ENCODE assay signal across 17 cellular contexts in the genomic region with DNA sequence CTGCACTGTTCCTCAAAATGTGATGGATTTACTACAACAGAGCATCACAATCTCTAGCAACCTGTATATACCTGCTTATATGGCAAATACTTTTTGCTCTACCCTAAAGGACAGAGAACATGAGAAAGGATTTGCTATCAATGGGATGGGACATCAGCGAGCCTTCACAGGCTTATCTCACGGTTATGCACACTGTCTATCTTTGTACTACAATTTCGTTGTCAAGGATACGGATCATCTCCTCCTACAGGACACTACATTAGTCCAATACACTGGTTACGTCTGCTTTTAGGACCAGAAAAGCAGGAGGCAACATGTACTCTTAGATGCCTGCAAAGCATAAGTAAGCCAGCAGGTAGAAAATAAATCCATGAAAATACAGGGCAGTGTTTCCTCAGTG. TPM values are rescaled to one million over a fixed set of nuclear protein-coding genes. Genes with fewer than 3 reads are reported as not detected.
A peak's percentile ranks its signal among the peaks of the same experiment; 100 is the strongest.
DNase-seq lines count a peak whose midpoint lies in the region; ATAC-seq and TF ChIP-seq lines count a peak whose summit lies in the region.
"Had no signal": no experiment of that assay in that cellular context is flagged by ENCODE, and none has a peak within 500 bp of the region (broad histone marks: within the 10 kb centered on the region; RNA-seq: fewer than 3 reads in every experiment).

No MANE protein-coding gene starts in this region.

- no peak for TF ChIP-seq CTCF in HEK293 (tag by site-specific recombination; IDR thresholded peaks at IDR 0.05)
- TF ChIP-seq CTCF in activated B cell treated with CpG ODN at 0.5 μM for 24 hours (IDR thresholded peaks at IDR 0.05) = no peak

- intact Hi-C loops in activated B cell treated with CpG ODN at 0.5 μM for 24 hours (cut with micrococcal nuclease) = no loop called here

- POLR2A ChIA-PET in HEK293 (lab: Yijun Ruan, JAX) = no interaction called here
- POLR2A ChIA-PET in activated B cell treated with CpG ODN at 0.5 μM for 24 hours (lab: Charles Lee) = no interaction called here

- H3K9me3 Mint-ChIP-seq in IgD-negative memory B cell = no peaks in the 10 kb centered on the region
- H3K9me3 Mint-ChIP-seq in activated B cell treated with CpG ODN at 0.5 μM for 24 hours = no peaks in the 10 kb centered on the region
- H3K9me3 Mint-ChIP-seq: CD4-positive, alpha-beta T cell; GM23338; HFFc6 had no signal

- H3K4me1 Mint-ChIP-seq in IgD-negative memory B cell (peaks cover 42 to 63% (median 58%) of the 10 kb centered on the region in 3 donors), activated B cell treated with CpG ODN at 0.5 μM for 24 hours (peaks cover 76% of the 10 kb centered on the region)
- H3K4me1 Mint-ChIP-seq: GM23338 had no signal

- DNase-seq in activated B cell treated with CpG ODN at 0.5 μM for 24 hours = no peak
- no peak for DNase-seq in SIG-M5 treated with dmso at 0.1 percent for 504 hours (lab: John Stamatoyannopoulos, UW; ENCODE audit: unreplicated experiment)
- DNase-seq: ACHN; Caco-2; CD4-positive, alpha-beta T cell; GDM1; HCEC 1CT; HFFc6; KBM-7 had no signal

- H3K27ac Mint-ChIP-seq in IgD-negative memory B cell = peak overlapping the region; percentile 28 to 67 (median 67)
- peak overlapping the region; percentile 70 for H3K27ac Mint-ChIP-seq in activated B cell treated with CpG ODN at 0.5 μM for 24 hours
- H3K27ac Mint-ChIP-seq: CD4-positive, alpha-beta T cell; GM23338; HFFc6 had no signal

- H3K36me3 Mint-ChIP-seq in IgD-negative memory B cell = peaks cover 1% of the 10 kb centered on the region
- H3K36me3 Mint-ChIP-seq in activated B cell treated with CpG ODN at 0.5 μM for 24 hours (ENCODE audit: low read depth) = peaks cover 49% of the 10 kb centered on the region

- H3K36me3 ChIP-seq in HEK293 (ENCODE audit: control insufficient read depth in 2 of 2, insufficient read depth in 1 of 2, low read length in 2 of 2) = no peaks in the 10 kb centered on the region; a peak in 1 of 3 replicates

- ATAC-seq in activated B cell treated with CpG ODN at 0.5 μM for 24 hours (ENCODE audit: low read depth) (no peak), esophagus mucosa (no peak), GM18520 (IDR thresholded peaks at IDR 0.05; ENCODE audit: unreplicated experiment) (no peak)
- ATAC-seq: GM23338 had no signal

- no peak overlapping the region for H3K27ac ChIP-seq in HEK293 (ENCODE audit: extremely low read depth, low read depth, low read length)
- H3K27ac ChIP-seq: C4-2B had no signal

- H3K4me1 ChIP-seq in HEK293 (ENCODE audit: control insufficient read depth, insufficient read depth, low read length) = peaks cover 9% of the 10 kb centered on the region
- H3K4me1 ChIP-seq: Caco-2 had no signal

- CTCF ChIA-PET in HEK293 (lab: Yijun Ruan, JAX) (interaction anchor here (2.3 to 10.2 kb wide), 2 partner anchors 178 to 199 kb away, joined by 9 to 203 read pairs; no protein-coding TSS in a partner anchor), activated B cell treated with CpG ODN at 0.5 μM for 24 hours (lab: Charles Lee) (interaction anchor here (1.7 kb wide), 1 partner anchor 178 kb away, joined by 4 read pairs; no protein-coding TSS in a partner anchor)

- H3K4me3 ChIP-seq in HEK293 (ENCODE audit: low read depth, low read length) = no peak overlapping the region
- H3K4me3 ChIP-seq: GM23338 had no signal

- no peaks in the 10 kb centered on the region for H3K9me3 ChIP-seq in HEK293 (ENCODE audit: control insufficient read depth, insufficient read depth, low read depth, low read length)
- H3K9me3 ChIP-seq: Caco-2 had no signal

- H3K4me3 Mint-ChIP-seq in IgD-negative memory B cell (no peak overlapping the region), activated B cell treated with CpG ODN at 0.5 μM for 24 hours (no peak overlapping the region)
- H3K4me3 Mint-ChIP-seq: CD4-positive, alpha-beta T cell; GM23338; HFFc6 had no signal

- H3K27me3 Mint-ChIP-seq in IgD-negative memory B cell = no peaks in the 10 kb centered on the region
- no peaks in the 10 kb centered on the region for H3K27me3 Mint-ChIP-seq in activated B cell treated with CpG ODN at 0.5 μM for 24 hours
- H3K27me3 Mint-ChIP-seq: CD4-positive, alpha-beta T cell had no signal

TF ChIP-seq in HEK293, 187 proteins besides CTCF, POLR2A, EP300 and RAD21:
- TF ChIP-seq ZNF600 (tag by site-specific recombination; IDR thresholded peaks at IDR 0.05) (0 out of 2 replicates have a peak, but pooled peaks have one; percentile 15), ZNF791 (tag by site-specific recombination; IDR thresholded peaks at IDR 0.05) (no peak), ZBTB21 (tag by site-specific recombination; IDR thresholded peaks at IDR 0.05) (no peak), ZNF501 (tag by site-specific recombination; IDR thresholded peaks at IDR 0.05) (no peak)
TF ChIP-seq in HEK293: peak in this region for 1.

RNA-seq across cellular contexts. Expression of a gene that starts 34.2 kb away (rescaled TPM):
- polyA plus RNA-seq in IgD-negative memory B cell = 96.7 TPM
- total RNA-seq in activated B cell treated with CpG ODN at 0.5 μM for 24 hours = 109 and 138 TPM in 2 replicates
- total RNA-seq in esophagus mucosa = 38.3 TPM

RNA-seq across cellular contexts. Expression of a gene that starts 59.4 kb away (rescaled TPM):
- polyA plus RNA-seq in IgD-negative memory B cell = not detected
- total RNA-seq in activated B cell treated with CpG ODN at 0.5 μM for 24 hours (not detected in 2 replicates), esophagus mucosa (not detected)
- total RNA-seq: Caco-2; CD4-positive, alpha-beta T cell; Daoy; GM23338; HFFc6 had no signal
- polyA plus RNA-seq: BJ, GM23338 had no signal
